19 cellular contexts compared by ENCODE assay signal in genomic region chr2:73259276-73259675, GRCh38. TPM values are rescaled to one million over a fixed set of nuclear protein-coding genes. Genes with fewer than 3 reads are reported as not detected.
DNase-seq lines count a peak whose midpoint lies in the region; ATAC-seq and TF ChIP-seq lines count a peak whose summit lies in the region.
"Had no signal": no experiment of that assay in that cellular context is flagged by ENCODE, and none has a peak within 500 bp of the region (broad histone marks: within the 10 kb centered on the region; RNA-seq: fewer than 3 reads in every experiment).

No MANE protein-coding gene starts in this region.

- H3K9me3 Mint-ChIP-seq in activated T-cell treated with anti-CD3 and anti-CD28 coated beads, Interleukin-2, amount 50 U/mL, for 24 hours = no peaks in the 10 kb centered on the region
- H3K9me3 Mint-ChIP-seq in endodermal cell = no peaks in the 10 kb centered on the region
- H3K9me3 Mint-ChIP-seq in activated CD4-positive, alpha-beta memory T cell treated with anti-CD3 and anti-CD28 coated beads for 36 hours = no peaks in the 10 kb centered on the region
- H3K9me3 Mint-ChIP-seq: H9 had no signal

- no peak overlapping the region for H3K4me2 ChIP-seq in osteoblast (ENCODE audit: insufficient read depth, low read length)
- H3K4me2 ChIP-seq: A549 had no signal

- no peak for DNase-seq in activated T-cell treated with anti-CD3 and anti-CD28 coated beads, Interleukin-2, amount 50 U/mL, for 24 hours
- no peak for DNase-seq in activated T-cell treated with anti-CD3 and anti-CD28 coated beads for 4 hours
- DNase-seq in endodermal cell = peak; percentile 24
- peak; percentile 36 for DNase-seq in osteoblast (ENCODE audit: insufficient read length, low spot score, missing footprints)
- DNase-seq in upper lobe of right lung = peak; percentile 46
- no peak for DNase-seq in HUDEP-2 (lab: John Stamatoyannopoulos, UW; ENCODE audit: unreplicated experiment in 76 of 76)
- no peak for DNase-seq in activated CD4-positive, alpha-beta memory T cell treated with anti-CD3 and anti-CD28 coated beads for 36 hours
- DNase-seq: AML-193; CD4-positive, alpha-beta memory T cell; DMS153; DMS79 treated with DMSO at 0.1 percent for 48 hours; H9 had no signal

- 91 to 96% methylated on average over 8 of the region's 8 CpGs for WGBS in endodermal cell (ENCODE audit: insufficient coverage in 1 of 2, insufficient read length in 1 of 2), 2 experiments

- H3K27ac ChIP-seq in endodermal cell (ENCODE audit: low read depth, low read length) (no peak overlapping the region), osteoblast (ENCODE audit: low read depth, low read length) (no peak overlapping the region), upper lobe of right lung (no peak overlapping the region)
- H3K27ac ChIP-seq: 22Rv1, A549, C4-2B had no signal

- H3K9me3 ChIP-seq in endodermal cell (ENCODE audit: control insufficient read depth, low read length) (no peaks in the 10 kb centered on the region), osteoblast (ENCODE audit: low read depth, low read length) (no peaks in the 10 kb centered on the region), upper lobe of right lung (no peaks in the 10 kb centered on the region)
- H3K9me3 ChIP-seq: A549 had no signal

- no peak overlapping the region for H3K4me3 Mint-ChIP-seq in activated T-cell treated with anti-CD3 and anti-CD28 coated beads, Interleukin-2, amount 50 U/mL, for 24 hours
- no peak overlapping the region for H3K4me3 Mint-ChIP-seq in endodermal cell
- no peak overlapping the region for H3K4me3 Mint-ChIP-seq in activated CD4-positive, alpha-beta memory T cell treated with anti-CD3 and anti-CD28 coated beads for 36 hours
- H3K4me3 Mint-ChIP-seq: CD4-positive, alpha-beta memory T cell had no signal

- H4K20me1 ChIP-seq in osteoblast (ENCODE audit: insufficient read depth, low read length) = peaks cover 9% of the 10 kb centered on the region

- H3K27me3 Mint-ChIP-seq in activated T-cell treated with anti-CD3 and anti-CD28 coated beads, Interleukin-2, amount 50 U/mL, for 24 hours = no peaks in the 10 kb centered on the region
- no peaks in the 10 kb centered on the region for H3K27me3 Mint-ChIP-seq in endodermal cell (ENCODE audit: insufficient read depth)
- H3K27me3 Mint-ChIP-seq in activated CD4-positive, alpha-beta memory T cell treated with anti-CD3 and anti-CD28 coated beads for 36 hours = no peaks in the 10 kb centered on the region
- H3K27me3 Mint-ChIP-seq: CD4-positive, alpha-beta memory T cell had no signal

- H3K36me3 ChIP-seq in endodermal cell (ENCODE audit: control insufficient read depth, insufficient read depth, low read length) = peaks cover 9% of the 10 kb centered on the region
- peaks cover 6% of the 10 kb centered on the region for H3K36me3 ChIP-seq in osteoblast (ENCODE audit: insufficient read depth, low read length)
- peaks cover 1% of the 10 kb centered on the region for H3K36me3 ChIP-seq in upper lobe of right lung

- TF ChIP-seq CTCF in endodermal cell (conservative IDR thresholded peaks at IDR 0.05) (no peak), osteoblast (IDR thresholded peaks at IDR 0.05; ENCODE audit: extremely low read depth, low read depth, low read length) (no peak), upper lobe of right lung (IDR thresholded peaks at IDR 0.05) (no peak)

- H3K9ac ChIP-seq in endodermal cell (ENCODE audit: extremely low read depth, low read length, poor library complexity, severe bottlenecking) = no peak overlapping the region

- no peaks in the 10 kb centered on the region for H3K79me2 ChIP-seq in osteoblast (ENCODE audit: insufficient read depth, low read length)

- H3K4me1 ChIP-seq in endodermal cell (ENCODE audit: control insufficient read depth, insufficient read depth, low read length) (no peaks in the 10 kb centered on the region), osteoblast (ENCODE audit: insufficient read depth, low read length) (no peaks in the 10 kb centered on the region), upper lobe of right lung (no peaks in the 10 kb centered on the region)
- H3K4me1 ChIP-seq: A549 had no signal

- peaks cover 5% of the 10 kb centered on the region for H3K4me1 Mint-ChIP-seq in activated T-cell treated with anti-CD3 and anti-CD28 coated beads, Interleukin-2, amount 50 U/mL, for 24 hours (ENCODE audit: low read depth)
- peaks cover 2% of the 10 kb centered on the region for H3K4me1 Mint-ChIP-seq in endodermal cell
- H3K4me1 Mint-ChIP-seq in activated CD4-positive, alpha-beta memory T cell treated with anti-CD3 and anti-CD28 coated beads for 36 hours (ENCODE audit: low read depth) = no peaks in the 10 kb centered on the region

- peaks cover 68% of the 10 kb centered on the region for H3K36me3 Mint-ChIP-seq in activated T-cell treated with anti-CD3 and anti-CD28 coated beads, Interleukin-2, amount 50 U/mL, for 24 hours (ENCODE audit: low read depth)
- H3K36me3 Mint-ChIP-seq in endodermal cell (ENCODE audit: low read depth) = peaks cover 8% of the 10 kb centered on the region
- H3K36me3 Mint-ChIP-seq in activated CD4-positive, alpha-beta memory T cell treated with anti-CD3 and anti-CD28 coated beads for 36 hours = peaks cover 3% of the 10 kb centered on the region

- CTCF ChIA-PET in activated CD4-positive, alpha-beta memory T cell treated with anti-CD3 and anti-CD28 coated beads for 36 hours (lab: Charles Lee) = no interaction called here

- H3K4me3 ChIP-seq in endodermal cell (ENCODE audit: low read length) (no peak overlapping the region), osteoblast (ENCODE audit: insufficient read depth, low read length) (no peak overlapping the region), upper lobe of right lung (no peak overlapping the region)
- H3K4me3 ChIP-seq: A549, GM12878 had no signal

- H3K27ac Mint-ChIP-seq in activated T-cell treated with anti-CD3 and anti-CD28 coated beads, Interleukin-2, amount 50 U/mL, for 24 hours = peak overlapping the region; percentile 48
- H3K27ac Mint-ChIP-seq in endodermal cell = no peak overlapping the region
- H3K27ac Mint-ChIP-seq in activated CD4-positive, alpha-beta memory T cell treated with anti-CD3 and anti-CD28 coated beads for 36 hours = no peak overlapping the region
- H3K27ac Mint-ChIP-seq: H9 had no signal

- no peaks in the 10 kb centered on the region for H3K27me3 ChIP-seq in endodermal cell (ENCODE audit: control insufficient read depth, insufficient read depth, low read length, poor library complexity, severe bottlenecking)
- H3K27me3 ChIP-seq in osteoblast (ENCODE audit: insufficient read depth, low read length) = no peaks in the 10 kb centered on the region
- H3K27me3 ChIP-seq in upper lobe of right lung = no peaks in the 10 kb centered on the region

- no peak overlapping the region for H2AFZ ChIP-seq in osteoblast (ENCODE audit: low read length)

- POLR2A ChIA-PET in activated CD4-positive, alpha-beta memory T cell treated with anti-CD3 and anti-CD28 coated beads for 36 hours (lab: Charles Lee) = interaction anchor here (0.6 kb wide), 1 partner anchor 32 kb away, joined by 3 read pairs; no protein-coding TSS in a partner anchor

- ATAC-seq in upper lobe of right lung = no peak
- ATAC-seq in GM19328 (IDR thresholded peaks at IDR 0.05; ENCODE audit: unreplicated experiment) = no peak
- ATAC-seq: GM12878 had no signal

- intact Hi-C loops in upper lobe of right lung (cut with DNase I) = no loop called here
- intact Hi-C loops in activated CD4-positive, alpha-beta memory T cell treated with anti-CD3 and anti-CD28 coated beads for 36 hours (cut with micrococcal nuclease) = no loop called here

RNA-seq across cellular contexts. Expression of gene FBXO41, which starts 25.0 kb away (rescaled TPM):
- 10 to 100 TPM in 1 of 2 donors, 1 to 10 TPM in 1; 9.0 to 11.2 TPM for total RNA-seq in endodermal cell
- polyA plus RNA-seq in endodermal cell (2013, experiment 1 of 2) = 1.6 TPM
- polyA plus RNA-seq in endodermal cell (2013, experiment 2 of 2) = 1.6 TPM
- 0.29 and 0.36 TPM in 2 replicates for total RNA-seq in osteoblast
- 2.1 TPM for total RNA-seq in upper lobe of right lung
- total RNA-seq in activated CD4-positive, alpha-beta memory T cell treated with anti-CD3 and anti-CD28 coated beads for 36 hours = 10 to 100 TPM; 15.2 to 15.6 TPM

RNA-seq across cellular contexts. Expression of gene CCT7, which starts 25.2 kb away (rescaled TPM):
- total RNA-seq in endodermal cell (100 to 1,000 TPM; 347 to 391 TPM), osteoblast (180 and 200 TPM in 2 replicates), upper lobe of right lung (152 TPM)
- 254 TPM for polyA plus RNA-seq in endodermal cell (2013, experiment 1 of 2)
- 232 TPM for polyA plus RNA-seq in endodermal cell (2013, experiment 2 of 2)
- total RNA-seq in activated CD4-positive, alpha-beta memory T cell treated with anti-CD3 and anti-CD28 coated beads for 36 hours = 100 to 1,000 TPM; 499 to 541 TPM

RNA-seq across cellular contexts. Expression of gene PRADC1, which starts 26.2 kb away (rescaled TPM):
- total RNA-seq in endodermal cell = 10 to 100 TPM in 1 of 2 donors, 1 to 10 TPM in 1; 8.8 to 10.2 TPM
- 14.0 TPM for polyA plus RNA-seq in endodermal cell (2013, experiment 1 of 2)
- 13.9 TPM for polyA plus RNA-seq in endodermal cell (2013, experiment 2 of 2)
- 11.2 and 15.9 TPM in 2 replicates for total RNA-seq in osteoblast
- 15.5 TPM for total RNA-seq in upper lobe of right lung
- total RNA-seq in activated CD4-positive, alpha-beta memory T cell treated with anti-CD3 and anti-CD28 coated beads for 36 hours = 10 to 100 TPM; 12.9 to 13.6 TPM

RNA-seq across cellular contexts. Expression of gene EGR4, which starts 34.1 kb away (rescaled TPM):
- under 1 TPM in 1 of 2 donors, not detected in 1; 0.15 TPM for total RNA-seq in endodermal cell
- polyA plus RNA-seq in endodermal cell (2013, experiment 1 of 2) = not detected
- not detected for polyA plus RNA-seq in endodermal cell (2013, experiment 2 of 2)
- total RNA-seq in osteoblast = not detected in 2 replicates
- total RNA-seq in upper lobe of right lung = not detected
- under 1 TPM; 0.24 to 0.34 TPM for total RNA-seq in activated CD4-positive, alpha-beta memory T cell treated with anti-CD3 and anti-CD28 coated beads for 36 hours
- total RNA-seq: CD4-positive, alpha-beta memory T cell; GM12878 had no signal
- polyA plus RNA-seq: BJ; CD4-positive, alpha-beta memory T cell; H1 had no signal

RNA-seq across cellular contexts. Expression of gene SMYD5, which starts 45.2 kb away (rescaled TPM):
- total RNA-seq in endodermal cell (10 to 100 TPM; 34.9 to 35.4 TPM), osteoblast (16.5 and 17.4 TPM in 2 replicates), upper lobe of right lung (16.8 TPM)
- polyA plus RNA-seq in endodermal cell (2013, experiment 1 of 2) = 29.5 TPM
- polyA plus RNA-seq in endodermal cell (2013, experiment 2 of 2) = 25.7 TPM
- 10 to 100 TPM; 40.0 to 42.0 TPM for total RNA-seq in activated CD4-positive, alpha-beta memory T cell treated with anti-CD3 and anti-CD28 coated beads for 36 hours

Comparison
In these comparisons a context has a peak if more than half of its experiments do, and no peak if none do; other contexts are left out.
1. DNase-seq: peak in endodermal cell (single experiment), osteoblast (single experiment) and upper lobe of right lung (single experiment); none in activated T-cell treated with anti-CD3 and anti-CD28 coated beads, Interleukin-2, amount 50 U/mL, for 24 hours (single experiment), activated T-cell treated with anti-CD3 and anti-CD28 coated beads for 4 hours (single experiment), HUDEP-2 (0 of 76) and activated CD4-positive, alpha-beta memory T cell treated with anti-CD3 and anti-CD28 coated beads for 36 hours (single experiment).